1 cellular context compared by ENCODE assay signal in the genomic region with DNA sequence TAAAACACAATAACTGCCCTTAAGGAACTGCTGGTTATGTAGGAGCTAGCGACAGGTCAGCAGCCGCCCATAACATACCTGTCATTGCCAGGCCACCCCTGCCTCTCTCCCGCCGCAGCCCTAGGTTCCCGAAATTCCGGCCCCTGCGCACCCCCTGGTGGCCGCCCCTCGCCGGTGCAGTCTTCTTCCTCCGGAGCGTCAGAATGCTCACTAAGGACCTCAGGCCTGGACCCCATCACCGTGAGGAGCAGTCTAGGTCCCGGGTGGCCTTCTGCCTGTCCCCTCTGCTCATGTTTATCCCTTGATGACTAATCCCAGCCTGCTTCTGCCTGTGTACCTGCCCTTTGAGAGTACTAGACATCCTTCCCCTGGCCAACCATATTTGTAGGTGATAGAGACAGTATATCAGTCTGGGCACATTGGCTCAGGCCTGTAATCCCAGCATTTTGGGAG.
A peak's percentile ranks its signal among the peaks of the same experiment; 100 is the strongest.
TF ChIP-seq lines count a peak whose summit lies in the region.

No MANE protein-coding gene starts in this region.

TF ChIP-seq in HepG2, 621 proteins besides CTCF, POLR2A, EP300 and RAD21 (continued from another document):
- TF ChIP-seq, protein P1, sequence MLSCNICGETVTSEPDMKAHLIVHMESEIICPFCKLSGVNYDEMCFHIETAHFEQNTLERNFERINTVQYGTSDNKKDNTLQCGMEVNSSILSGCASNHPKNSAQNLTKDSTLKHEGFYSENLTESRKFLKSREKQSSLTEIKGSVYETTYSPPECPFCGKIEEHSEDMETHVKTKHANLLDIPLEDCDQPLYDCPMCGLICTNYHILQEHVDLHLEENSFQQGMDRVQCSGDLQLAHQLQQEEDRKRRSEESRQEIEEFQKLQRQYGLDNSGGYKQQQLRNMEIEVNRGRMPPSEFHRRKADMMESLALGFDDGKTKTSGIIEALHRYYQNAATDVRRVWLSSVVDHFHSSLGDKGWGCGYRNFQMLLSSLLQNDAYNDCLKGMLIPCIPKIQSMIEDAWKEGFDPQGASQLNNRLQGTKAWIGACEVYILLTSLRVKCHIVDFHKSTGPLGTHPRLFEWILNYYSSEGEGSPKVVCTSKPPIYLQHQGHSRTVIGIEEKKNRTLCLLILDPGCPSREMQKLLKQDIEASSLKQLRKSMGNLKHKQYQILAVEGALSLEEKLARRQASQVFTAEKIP (CRISPR knock-in tag; IDR thresholded peaks at IDR 0.05; ENCODE audit: borderline replicate concordance), result no peak
- TF ChIP-seq ARID2 (CRISPR knock-in tag; IDR thresholded peaks at IDR 0.05; ENCODE audit: borderline replicate concordance), result no peak
- peak; percentile 15; the same call in 1 of the 2 replicates for TF ChIP-seq NCOA2 (CRISPR knock-in tag; IDR thresholded peaks at IDR 0.05)
- TF ChIP-seq HDAC2 (CRISPR knock-in tag; IDR thresholded peaks at IDR 0.05), result 0 out of 2 replicates have a peak, but pooled peaks have one; percentile 28
- no peak for TF ChIP-seq ATF7 (IDR thresholded peaks at IDR 0.05)
- no peak for TF ChIP-seq ATF7 (CRISPR knock-in tag; IDR thresholded peaks at IDR 0.05)
- TF ChIP-seq HNF4G (IDR thresholded peaks at IDR 0.05; ENCODE audit: borderline replicate concordance, low read depth, low read length), result no peak
- 0 out of 2 replicates have a peak, but pooled peaks have one; percentile 23 for TF ChIP-seq HNF4G (CRISPR knock-in tag; IDR thresholded peaks at IDR 0.05; ENCODE audit: borderline replicate concordance, low read depth)
- TF ChIP-seq ZFP62 (CRISPR knock-in tag; IDR thresholded peaks at IDR 0.05), result no peak
- TF ChIP-seq JARID2 (CRISPR knock-in tag; IDR thresholded peaks at IDR 0.05; ENCODE audit: insufficient replicate concordance), result no peak
- TF ChIP-seq, protein P2, sequence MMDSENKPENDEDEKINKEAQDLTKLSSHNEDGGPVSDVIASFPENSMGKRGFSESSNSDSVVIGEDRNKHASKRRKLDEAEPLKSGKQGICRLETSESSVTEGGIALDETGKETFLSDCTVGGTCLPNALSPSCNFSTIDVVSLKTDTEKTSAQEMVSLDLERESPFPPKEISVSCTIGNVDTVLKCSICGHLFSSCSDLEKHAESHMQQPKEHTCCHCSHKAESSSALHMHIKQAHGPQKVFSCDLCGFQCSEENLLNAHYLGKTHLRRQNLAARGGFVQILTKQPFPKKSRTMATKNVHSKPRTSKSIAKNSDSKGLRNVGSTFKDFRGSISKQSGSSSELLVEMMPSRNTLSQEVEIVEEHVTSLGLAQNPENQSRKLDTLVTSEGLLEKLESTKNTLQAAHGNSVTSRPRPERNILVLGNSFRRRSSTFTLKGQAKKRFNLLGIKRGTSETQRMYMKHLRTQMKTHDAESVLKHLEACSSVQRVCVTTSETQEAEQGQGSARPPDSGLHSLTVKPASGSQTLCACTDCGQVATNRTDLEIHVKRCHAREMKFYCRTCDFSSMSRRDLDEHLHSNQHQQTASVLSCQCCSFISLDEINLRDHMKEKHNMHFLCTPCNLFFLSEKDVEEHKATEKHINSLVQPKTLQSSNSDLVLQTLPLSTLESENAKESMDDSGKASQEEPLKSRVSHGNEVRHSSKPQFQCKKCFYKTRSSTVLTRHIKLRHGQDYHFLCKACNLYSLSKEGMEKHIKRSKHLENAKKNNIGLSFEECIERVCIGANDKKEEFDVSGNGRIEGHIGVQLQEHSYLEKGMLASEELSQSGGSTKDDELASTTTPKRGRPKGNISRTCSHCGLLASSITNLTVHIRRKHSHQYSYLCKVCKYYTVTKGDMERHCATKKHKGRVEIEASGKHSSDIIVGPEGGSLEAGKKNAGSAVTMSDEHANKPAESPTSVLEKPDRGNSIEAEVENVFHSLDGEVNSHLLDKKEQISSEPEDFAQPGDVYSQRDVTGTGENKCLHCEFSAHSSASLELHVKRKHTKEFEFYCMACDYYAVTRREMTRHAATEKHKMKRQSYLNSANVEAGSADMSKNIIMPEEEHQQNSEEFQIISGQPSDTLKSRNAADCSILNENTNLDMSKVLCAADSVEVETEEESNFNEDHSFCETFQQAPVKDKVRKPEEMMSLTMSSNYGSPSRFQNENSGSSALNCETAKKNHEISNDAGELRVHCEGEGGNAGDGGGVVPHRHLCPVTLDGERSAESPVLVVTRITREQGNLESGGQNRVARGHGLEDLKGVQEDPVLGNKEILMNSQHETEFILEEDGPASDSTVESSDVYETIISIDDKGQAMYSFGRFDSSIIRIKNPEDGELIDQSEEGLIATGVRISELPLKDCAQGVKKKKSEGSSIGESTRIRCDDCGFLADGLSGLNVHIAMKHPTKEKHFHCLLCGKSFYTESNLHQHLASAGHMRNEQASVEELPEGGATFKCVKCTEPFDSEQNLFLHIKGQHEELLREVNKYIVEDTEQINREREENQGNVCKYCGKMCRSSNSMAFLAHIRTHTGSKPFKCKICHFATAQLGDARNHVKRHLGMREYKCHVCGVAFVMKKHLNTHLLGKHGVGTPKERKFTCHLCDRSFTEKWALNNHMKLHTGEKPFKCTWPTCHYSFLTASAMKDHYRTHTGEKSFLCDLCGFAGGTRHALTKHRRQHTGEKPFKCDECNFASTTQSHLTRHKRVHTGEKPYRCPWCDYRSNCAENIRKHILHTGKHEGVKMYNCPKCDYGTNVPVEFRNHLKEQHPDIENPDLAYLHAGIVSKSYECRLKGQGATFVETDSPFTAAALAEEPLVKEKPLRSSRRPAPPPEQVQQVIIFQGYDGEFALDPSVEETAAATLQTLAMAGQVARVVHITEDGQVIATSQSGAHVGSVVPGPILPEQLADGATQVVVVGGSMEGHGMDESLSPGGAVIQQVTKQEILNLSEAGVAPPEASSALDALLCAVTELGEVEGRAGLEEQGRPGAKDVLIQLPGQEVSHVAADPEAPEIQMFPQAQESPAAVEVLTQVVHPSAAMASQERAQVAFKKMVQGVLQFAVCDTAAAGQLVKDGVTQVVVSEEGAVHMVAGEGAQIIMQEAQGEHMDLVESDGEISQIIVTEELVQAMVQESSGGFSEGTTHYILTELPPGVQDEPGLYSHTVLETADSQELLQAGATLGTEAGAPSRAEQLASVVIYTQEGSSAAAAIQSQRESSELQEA (CRISPR knock-in tag; IDR thresholded peaks at IDR 0.05; ENCODE audit: not compliant biosample characterization), result no peak
- TF ChIP-seq, protein P3, sequence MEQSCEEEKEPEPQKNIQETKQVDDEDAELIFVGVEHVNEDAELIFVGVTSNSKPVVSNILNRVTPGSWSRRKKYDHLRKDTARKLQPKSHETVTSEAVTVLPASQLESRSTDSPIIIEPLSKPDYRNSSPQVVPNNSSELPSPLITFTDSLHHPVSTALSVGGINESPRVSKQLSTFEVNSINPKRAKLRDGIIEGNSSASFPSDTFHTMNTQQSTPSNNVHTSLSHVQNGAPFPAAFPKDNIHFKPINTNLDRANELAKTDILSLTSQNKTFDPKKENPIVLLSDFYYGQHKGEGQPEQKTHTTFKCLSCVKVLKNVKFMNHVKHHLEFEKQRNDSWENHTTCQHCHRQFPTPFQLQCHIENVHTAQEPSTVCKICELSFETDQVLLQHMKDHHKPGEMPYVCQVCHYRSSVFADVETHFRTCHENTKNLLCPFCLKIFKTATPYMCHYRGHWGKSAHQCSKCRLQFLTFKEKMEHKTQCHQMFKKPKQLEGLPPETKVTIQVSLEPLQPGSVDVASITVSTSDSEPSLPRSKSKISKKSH (CRISPR knock-in tag; IDR thresholded peaks at IDR 0.05; ENCODE audit: borderline replicate concordance), result peak; percentile 65; the same call in 1 of the 2 replicates
